25 cellular contexts compared by ENCODE assay signal in the genomic region with DNA sequence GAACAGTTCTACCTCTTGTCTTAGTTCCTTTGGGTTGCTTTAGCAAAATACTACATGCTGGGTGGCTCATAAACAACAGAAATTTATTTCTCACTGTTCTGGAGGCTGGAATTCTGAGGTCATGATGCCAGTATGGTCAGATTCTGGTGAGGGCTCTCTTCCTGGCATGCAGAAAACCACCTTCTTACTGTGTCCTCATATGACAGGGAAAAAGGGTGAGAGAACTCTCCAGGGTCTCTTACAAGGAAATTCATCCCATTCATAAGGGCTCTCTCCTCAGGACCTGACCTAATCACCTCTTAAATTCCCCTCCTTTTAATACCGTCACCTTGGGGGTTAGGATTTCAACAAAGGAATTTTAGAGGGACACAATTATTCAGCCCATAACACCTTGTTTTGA.
DNase-seq lines count a peak whose midpoint lies in the region; ATAC-seq and TF ChIP-seq lines count a peak whose summit lies in the region.
"Had no signal": no experiment of that assay in that cellular context is flagged by ENCODE, and none has a peak within 500 bp of the region (broad histone marks: within the 10 kb centered on the region; RNA-seq: fewer than 3 reads in every experiment).

No MANE protein-coding gene starts in this region.

- H3K4me3 ChIP-seq in endodermal cell (ENCODE audit: low read length) = no peak overlapping the region
- H3K4me3 ChIP-seq: dorsolateral prefrontal cortex, mucosa of descending colon, upper lobe of left lung had no signal

- ATAC-seq in GM21360 (IDR thresholded peaks at IDR 0.05; ENCODE audit: unreplicated experiment) (no peak), HG03135 (IDR thresholded peaks at IDR 0.05; ENCODE audit: unreplicated experiment) (no peak)
- ATAC-seq: activated CD4-positive, alpha-beta T cell treated with anti-CD3 and anti-CD28 coated beads for 36 hours; mucosa of descending colon; right cardiac atrium had no signal

- H3K4me3 Mint-ChIP-seq in HFFc6 = no peak overlapping the region
- H3K4me3 Mint-ChIP-seq in type B pancreatic cell = no peak overlapping the region
- no peak overlapping the region for H3K4me3 Mint-ChIP-seq in endodermal cell
- H3K4me3 Mint-ChIP-seq: activated CD4-positive, alpha-beta T cell treated with anti-CD3 and anti-CD28 coated beads for 36 hours; activated naive CD8-positive, alpha-beta T cell treated with anti-CD3 and anti-CD28 coated beads for 36 hours; IgD-negative memory B cell; nephron progenitor cell had no signal

- 86 to 92% methylated on average over 1 of the region's 1 CpG for WGBS in endodermal cell (ENCODE audit: insufficient coverage in 1 of 2, insufficient read length in 1 of 2), 2 experiments

- DNase-seq in HFFc6 (no peak), amniotic epithelial cell (ENCODE audit: low read depth) (peak; percentile 17), kidney tubule cell (ENCODE audit: low spot score) (peak; percentile 87), type B pancreatic cell (ENCODE audit: extremely low spot score, unreplicated experiment) (no peak), endodermal cell (no peak)
- DNase-seq: activated CD4-positive, alpha-beta T cell treated with anti-CD3 and anti-CD28 coated beads for 36 hours; activated effector memory CD4-positive, alpha-beta T cell treated with anti-CD3 and anti-CD28 coated beads, Interleukin-2, amount 50 U/mL, for 16 hours; activated naive CD8-positive, alpha-beta T cell treated with anti-CD3 and anti-CD28 coated beads for 36 hours; cerebellar nuclear complex; dorsolateral prefrontal cortex; GOT3; islet precursor cell; mucosa of descending colon; NCI-H1092 treated with DMSO at 0.1 percent for 48 hours; NCI-H1930; NCI-H748 treated with DMSO at 0.1 percent for 48 hours; nephron progenitor cell; right cardiac atrium; stimulated activated CD4-positive, alpha-beta T cell treated with anti-CD3 and anti-CD28 coated beads, Interleukin-4, amount 100 ng/mL, for 1 hour; T-helper 2 cell; upper lobe of left lung had no signal

- H3K27me3 Mint-ChIP-seq in HFFc6 (ENCODE audit: insufficient read depth) = no peaks in the 10 kb centered on the region; the same call in none of the 2 replicates
- H3K27me3 Mint-ChIP-seq in type B pancreatic cell = peaks cover 4% of the 10 kb centered on the region
- no peaks in the 10 kb centered on the region for H3K27me3 Mint-ChIP-seq in endodermal cell (ENCODE audit: insufficient read depth)
- H3K27me3 Mint-ChIP-seq: activated naive CD8-positive, alpha-beta T cell treated with anti-CD3 and anti-CD28 coated beads for 36 hours had no signal

- H3K4me1 ChIP-seq in endodermal cell (ENCODE audit: control insufficient read depth, insufficient read depth, low read length) = no peaks in the 10 kb centered on the region
- H3K4me1 ChIP-seq: parathyroid adenoma, upper lobe of left lung had no signal

- H3K27me3 ChIP-seq in endodermal cell (ENCODE audit: control insufficient read depth, insufficient read depth, low read length, poor library complexity, severe bottlenecking) = no peaks in the 10 kb centered on the region
- H3K27me3 ChIP-seq: dorsolateral prefrontal cortex, upper lobe of left lung had no signal

- no peaks in the 10 kb centered on the region for H3K36me3 ChIP-seq in endodermal cell (ENCODE audit: control insufficient read depth, insufficient read depth, low read length)
- H3K36me3 ChIP-seq: upper lobe of left lung had no signal

- TF ChIP-seq CTCF in HFFc6 (IDR thresholded peaks at IDR 0.05) (no peak), type B pancreatic cell (conservative IDR thresholded peaks at IDR 0.05) (no peak), endodermal cell (conservative IDR thresholded peaks at IDR 0.05) (no peak)

- peaks cover 7% of the 10 kb centered on the region for H3K36me3 Mint-ChIP-seq in HFFc6 (ENCODE audit: low read depth)
- H3K36me3 Mint-ChIP-seq in type B pancreatic cell = no peaks in the 10 kb centered on the region
- no peaks in the 10 kb centered on the region for H3K36me3 Mint-ChIP-seq in endodermal cell (ENCODE audit: low read depth)
- H3K36me3 Mint-ChIP-seq: activated naive CD8-positive, alpha-beta T cell treated with anti-CD3 and anti-CD28 coated beads for 36 hours; IgD-negative memory B cell had no signal

- no peak overlapping the region for H3K27ac ChIP-seq in endodermal cell (ENCODE audit: low read depth, low read length)
- H3K27ac ChIP-seq: dorsolateral prefrontal cortex, parathyroid adenoma, upper lobe of left lung had no signal

- no peak overlapping the region for H3K9ac ChIP-seq in endodermal cell (ENCODE audit: extremely low read depth, low read length, poor library complexity, severe bottlenecking)
- H3K9ac ChIP-seq: parathyroid adenoma had no signal

- no peaks in the 10 kb centered on the region for H3K9me3 ChIP-seq in endodermal cell (ENCODE audit: control insufficient read depth, low read length)
- H3K9me3 ChIP-seq: mucosa of descending colon, upper lobe of left lung had no signal

- H3K4me1 Mint-ChIP-seq in HFFc6 (ENCODE audit: low read depth) (peaks cover 73% of the 10 kb centered on the region), type B pancreatic cell (ENCODE audit: unreplicated experiment) (no peaks in the 10 kb centered on the region), endodermal cell (peaks cover 2% of the 10 kb centered on the region)

- H3K27ac Mint-ChIP-seq in HFFc6 (peak overlapping the region; percentile 92), type B pancreatic cell (peak overlapping the region; percentile 29), endodermal cell (no peak overlapping the region)
- H3K27ac Mint-ChIP-seq: activated CD4-positive, alpha-beta T cell treated with anti-CD3 and anti-CD28 coated beads for 36 hours; activated naive CD8-positive, alpha-beta T cell treated with anti-CD3 and anti-CD28 coated beads for 36 hours; IgD-negative memory B cell; nephron progenitor cell had no signal

- H3K9me3 Mint-ChIP-seq in HFFc6 (no peaks in the 10 kb centered on the region), type B pancreatic cell (no peaks in the 10 kb centered on the region), endodermal cell (no peaks in the 10 kb centered on the region)
- H3K9me3 Mint-ChIP-seq: IgD-negative memory B cell, nephron progenitor cell had no signal

Comparison
In these comparisons a context has a peak if more than half of its experiments do, and no peak if none do; other contexts are left out.
1. DNase-seq: peak in amniotic epithelial cell (single experiment) and kidney tubule cell (single experiment); none in HFFc6 (single experiment), type B pancreatic cell (single experiment) and endodermal cell (single experiment).